Comparison of ENCODE assay signal across 9 cellular contexts in the genomic region with DNA sequence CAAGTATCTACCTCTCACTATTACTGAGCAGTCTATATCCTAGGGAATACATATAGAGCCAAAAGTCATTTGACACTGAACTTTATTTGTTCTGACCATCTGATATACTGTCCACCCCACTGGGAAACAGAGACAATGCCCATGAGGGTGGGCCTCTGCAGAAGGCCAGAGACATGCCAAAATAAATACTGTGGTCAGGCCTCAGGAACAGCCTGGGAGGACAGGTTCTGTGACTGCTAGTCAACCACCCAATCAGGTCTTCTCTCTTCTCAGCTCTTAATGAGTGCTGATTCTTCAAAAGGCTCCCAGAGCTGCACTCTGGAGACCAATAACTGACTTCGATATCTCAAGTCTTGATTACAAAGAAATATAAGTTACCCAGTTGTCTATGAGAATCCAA. TPM values are rescaled to one million over a fixed set of nuclear protein-coding genes. Genes with fewer than 3 reads are reported as not detected.
DNase-seq lines count a peak whose midpoint lies in the region; ATAC-seq, FAIRE-seq and TF ChIP-seq lines count a peak whose summit lies in the region.
"Had no signal": no experiment of that assay in that cellular context is flagged by ENCODE, and none has a peak within 500 bp of the region (broad histone marks: within the 10 kb centered on the region; RNA-seq: fewer than 3 reads in every experiment).

No MANE protein-coding gene starts in this region.

- peak overlapping the region; percentile 52 for H2AFZ ChIP-seq in endothelial cell of umbilical vein (ENCODE audit: low read depth, low read length)

- DNase-seq in NCI-H510A treated with DMSO at 0.1 percent for 48 hours (lab: John Stamatoyannopoulos, UW) (peak; percentile 72), endothelial cell of umbilical vein (ENCODE audit: low read depth, low spot score) (peak; percentile 72), pancreas (no peak), middle frontal gyrus (ENCODE audit: extremely low spot score, low spot score) (no peak), globus pallidus (ENCODE audit: low spot score) (no peak), GOT3 (lab: John Stamatoyannopoulos, UW) (no peak)
- no peak for DNase-seq in effector CD4-positive, alpha-beta T cell

- H3K36me3 ChIP-seq in endothelial cell of umbilical vein (ENCODE audit: control insufficient read depth in 2 of 2, extremely low read depth in 1 of 2, insufficient read depth in 2 of 2, low read length in 2 of 2): peaks cover 2 to 6% of the 10 kb centered on the region in 2 experiments
- no peaks in the 10 kb centered on the region for H3K36me3 ChIP-seq in pancreas

- H3K4me3 ChIP-seq in endothelial cell of umbilical vein (replicated peaks in 1 of 3; ENCODE audit: insufficient read depth in 1 of 3, low read depth in 1 of 3, low read length in 3 of 3): no peak overlapping the region
- no peak overlapping the region for H3K4me3 ChIP-seq in pancreas

- H3K27ac ChIP-seq in C4-2B (peak overlapping the region; percentile 85; the same call in 1 of the 2 replicates), endothelial cell of umbilical vein (ENCODE audit: insufficient read depth, low read depth, low read length) (peak overlapping the region; percentile 58), pancreas (peak overlapping the region; percentile 60 to 80 (median 70))

- H4K20me1 ChIP-seq in endothelial cell of umbilical vein (replicated peaks; ENCODE audit: control insufficient read depth, extremely low read depth, insufficient read depth, low read length): no peaks in the 10 kb centered on the region

- WGBS in pancreas, 2 donors: 16 to 17% methylated on average over 1 of the region's 1 CpG

- peak in 2 of 4 donors; percentile 16 to 21 for ATAC-seq in pancreas

- FAIRE-seq in endothelial cell of umbilical vein (lab: Jason Lieb, UNC): no peak
- no peak for FAIRE-seq in pancreas (lab: Jason Lieb, UNC)

- H3K9me1 ChIP-seq in endothelial cell of umbilical vein (replicated peaks; ENCODE audit: control insufficient read depth, extremely low read depth, insufficient read depth, low read length): no peaks in the 10 kb centered on the region

- no peak for TF ChIP-seq CTCF in C4-2B (conservative IDR thresholded peaks at IDR 0.05)
- no peak for TF ChIP-seq CTCF in endothelial cell of umbilical vein (IDR thresholded peaks at IDR 0.05; ENCODE audit: extremely low read depth in 1 of 2, insufficient read depth in 1 of 2, low read depth in 1 of 2, low read length in 2 of 2)
- no peak for TF ChIP-seq CTCF in pancreas (IDR thresholded peaks at IDR 0.05)

- dilution Hi-C loops in endothelial cell of umbilical vein (cut with MboI; ENCODE audit: extremely low pct_ligation_motif_present, low sequenced_read_pairs): no loop called here

- peak overlapping the region; percentile 55 for H3K4me2 ChIP-seq in endothelial cell of umbilical vein (ENCODE audit: insufficient read depth, low read length)

- peaks cover 35% of the 10 kb centered on the region for H3K4me1 ChIP-seq in endothelial cell of umbilical vein (ENCODE audit: control insufficient read depth, extremely low read depth, insufficient read depth, low read length)
- peaks cover 17 to 27% (median 21%) of the 10 kb centered on the region in 3 donors for H3K4me1 ChIP-seq in pancreas

- H3K27me3 ChIP-seq in endothelial cell of umbilical vein (ENCODE audit: control insufficient read depth in 2 of 2, insufficient read depth in 2 of 2, low read length in 2 of 2) (no peaks in the 10 kb centered on the region), pancreas (no peaks in the 10 kb centered on the region)

- no peaks in the 10 kb centered on the region for H3K79me2 ChIP-seq in endothelial cell of umbilical vein (ENCODE audit: control insufficient read depth, insufficient read depth, low read length)

- intact Hi-C loops in endothelial cell of umbilical vein (cut with micrococcal nuclease): loop anchor here (1.0 to 5.0 kb wide), 7 partner anchors 19 to 122 kb away; partner anchors contain the start of genes ITGA10, PIAS3 and RBM8A
- intact Hi-C loops in pancreas (cut with DNase I): loop anchor here in 1 of 3 donors (10.0 kb wide), 1 partner anchor 124 kb away; no protein-coding TSS in a partner anchor

- H3K9me3 ChIP-seq in endothelial cell of umbilical vein (replicated peaks; ENCODE audit: control insufficient read depth, insufficient read depth, low read length): no peaks in the 10 kb centered on the region
- H3K9me3 ChIP-seq in pancreas: no peaks in the 10 kb centered on the region

- CTCF ChIA-PET in endothelial cell of umbilical vein (lab: Charles Lee): interaction anchor here (0.7 to 8.9 kb wide), 28 partner anchors 8 to 145 kb away, joined by 3 to 280 read pairs (median 12); partner anchors contain the start of genes ANKRD34A, ITGA10, LIX1L and NUDT17

- peak overlapping the region; percentile 30 for H3K9ac ChIP-seq in endothelial cell of umbilical vein (replicated peaks; ENCODE audit: extremely low read depth, insufficient read depth, low read length)

- TF ChIP-seq POLR2A in endothelial cell of umbilical vein (IDR thresholded peaks at IDR 0.05; ENCODE audit: low read depth, low read length): peak; percentile 33

- POLR2A ChIA-PET in endothelial cell of umbilical vein (lab: Charles Lee): interaction anchor here (0.7 to 3.7 kb wide), 5 partner anchors 15 to 67 kb away, joined by 6 to 28 read pairs (median 7); partner anchors contain the start of genes ITGA10, LIX1L and PIAS3

- no TSS peak for BruUV-seq in endothelial cell of umbilical vein (replicated peaks; lab: Mats Ljungman, UMichigan)

TF ChIP-seq in endothelial cell of umbilical vein, 7 proteins besides CTCF, POLR2A, EP300 and RAD21:
- peak; percentile 44 for TF ChIP-seq POLR2AphosphoS5 (IDR thresholded peaks at IDR 0.05; ENCODE audit: insufficient read depth, low read depth, low read length)
- TF ChIP-seq FOS (IDR thresholded peaks at IDR 0.05; ENCODE audit: borderline replicate concordance, insufficient read depth, low read length): no peak
- peak; percentile 25 for TF ChIP-seq GATA2 (IDR thresholded peaks at IDR 0.05; ENCODE audit: insufficient read depth, insufficient read length, low read depth, low read length)

RNA-seq across cellular contexts. Expression of gene ANKRD35, which starts 5.5 kb away (rescaled TPM):
- total RNA-seq in endothelial cell of umbilical vein (0.14 and 0.20 TPM in 2 replicates), pancreas (under 1 TPM; 0.04 to 0.50 (median 0.26) TPM)
- polyA plus RNA-seq in endothelial cell of umbilical vein (0.10 and 0.15 TPM in 2 replicates), pancreas (under 1 TPM; 0.59 to 0.68 TPM)
- polyA plus RNA-seq in endothelial cell of umbilical vein (2011; cell fraction: cytosol; rRNA removed): 0.13 TPM in 2 replicates
- polyA plus RNA-seq in endothelial cell of umbilical vein (2011; cell fraction: nucleus; rRNA removed): 0.21 and 0.45 TPM in 2 replicates
- polyA plus RNA-seq in endothelial cell of umbilical vein (2012): 0.20 and 0.35 TPM in 2 replicates
- 0.19 TPM in 1 of 2 replicates, not detected in the other for polyA minus RNA-seq in endothelial cell of umbilical vein
- polyA minus RNA-seq in endothelial cell of umbilical vein (2011; cell fraction: cytosol; rRNA and poly(A)+ RNA removed): not detected
- polyA minus RNA-seq in endothelial cell of umbilical vein (2011; cell fraction: nucleus; rRNA and poly(A)+ RNA removed): 0.10 TPM in 1 of 2 replicates, not detected in the other

RNA-seq across cellular contexts. Expression of gene ITGA10, which starts 18.7 kb away (rescaled TPM):
- 39.8 and 58.6 TPM in 2 replicates for total RNA-seq in endothelial cell of umbilical vein
- 16.9 and 20.6 TPM in 2 replicates for polyA plus RNA-seq in endothelial cell of umbilical vein
- 7.7 and 12.9 TPM in 2 replicates for polyA plus RNA-seq in endothelial cell of umbilical vein (2011; cell fraction: cytosol; rRNA removed)
- 117 and 135 TPM in 2 replicates for polyA plus RNA-seq in endothelial cell of umbilical vein (2011; cell fraction: nucleus; rRNA removed)
- polyA plus RNA-seq in endothelial cell of umbilical vein (2012): 10.1 and 11.1 TPM in 2 replicates
- 32.6 and 44.7 TPM in 2 replicates for polyA minus RNA-seq in endothelial cell of umbilical vein
- polyA minus RNA-seq in endothelial cell of umbilical vein (2011; cell fraction: cytosol; rRNA and poly(A)+ RNA removed): not detected
- polyA minus RNA-seq in endothelial cell of umbilical vein (2011; cell fraction: nucleus; rRNA and poly(A)+ RNA removed): 23.9 and 25.9 TPM in 2 replicates
- total RNA-seq in pancreas: 1 to 10 TPM in 3 of 6 donors, under 1 TPM in 3; 0.12 to 1.3 (median 0.82) TPM
- 1 to 10 TPM; 3.5 to 7.4 TPM for polyA plus RNA-seq in pancreas
- polyA plus RNA-seq: CD14-positive monocyte had no signal

RNA-seq across cellular contexts. Expression of gene PEX11B, which starts 27.4 kb away (rescaled TPM):
- total RNA-seq in endothelial cell of umbilical vein (29.0 and 30.5 TPM in 2 replicates), pancreas (10 to 100 TPM; 11.0 to 15.5 (median 12.5) TPM)
- polyA plus RNA-seq in endothelial cell of umbilical vein (39.7 and 42.5 TPM in 2 replicates), pancreas (10 to 100 TPM; 10.7 to 21.9 TPM)
- 32.6 and 33.1 TPM in 2 replicates for polyA plus RNA-seq in endothelial cell of umbilical vein (2011; cell fraction: cytosol; rRNA removed)
- 27.8 and 28.7 TPM in 2 replicates for polyA plus RNA-seq in endothelial cell of umbilical vein (2011; cell fraction: nucleus; rRNA removed)
- 29.5 and 36.6 TPM in 2 replicates for polyA plus RNA-seq in endothelial cell of umbilical vein (2012)
- 48.9 and 62.3 TPM in 2 replicates for polyA minus RNA-seq in endothelial cell of umbilical vein
- 11.0 TPM for polyA minus RNA-seq in endothelial cell of umbilical vein (2011; cell fraction: cytosol; rRNA and poly(A)+ RNA removed)
- polyA minus RNA-seq in endothelial cell of umbilical vein (2011; cell fraction: nucleus; rRNA and poly(A)+ RNA removed): 12.6 and 18.4 TPM in 2 replicates

RNA-seq across cellular contexts. Expression of gene PIAS3, which starts 32.3 kb away (rescaled TPM):
- total RNA-seq in endothelial cell of umbilical vein (50.1 and 53.3 TPM in 2 replicates), pancreas (10 to 100 TPM in 2 of 6 donors, 1 to 10 TPM in 4; 8.9 to 16.4 (median 10.0) TPM)
- polyA plus RNA-seq in endothelial cell of umbilical vein (69.9 and 71.8 TPM in 2 replicates), pancreas (10 to 100 TPM; 21.9 to 26.7 TPM)
- 37.9 and 42.4 TPM in 2 replicates for polyA plus RNA-seq in endothelial cell of umbilical vein (2011; cell fraction: cytosol; rRNA removed)
- polyA plus RNA-seq in endothelial cell of umbilical vein (2011; cell fraction: nucleus; rRNA removed): 129 and 162 TPM in 2 replicates
- polyA plus RNA-seq in endothelial cell of umbilical vein (2012): 45.0 and 49.8 TPM in 2 replicates
- polyA minus RNA-seq in endothelial cell of umbilical vein: 42.6 and 44.0 TPM in 2 replicates
- 8.5 TPM for polyA minus RNA-seq in endothelial cell of umbilical vein (2011; cell fraction: cytosol; rRNA and poly(A)+ RNA removed)
- polyA minus RNA-seq in endothelial cell of umbilical vein (2011; cell fraction: nucleus; rRNA and poly(A)+ RNA removed): 36.0 and 38.8 TPM in 2 replicates

RNA-seq across cellular contexts. Expression of gene RBM8A, which starts 36.1 kb away (rescaled TPM):
- total RNA-seq in endothelial cell of umbilical vein (194 and 200 TPM in 2 replicates), pancreas (10 to 100 TPM; 29.5 to 55.0 (median 49.1) TPM)
- polyA plus RNA-seq in endothelial cell of umbilical vein (101 and 192 TPM in 2 replicates), pancreas (10 to 100 TPM; 32.0 to 57.9 TPM)
- polyA plus RNA-seq in endothelial cell of umbilical vein (2011; cell fraction: cytosol; rRNA removed): 216 and 336 TPM in 2 replicates
- 97.5 and 169 TPM in 2 replicates for polyA plus RNA-seq in endothelial cell of umbilical vein (2011; cell fraction: nucleus; rRNA removed)
- polyA plus RNA-seq in endothelial cell of umbilical vein (2012): 204 and 291 TPM in 2 replicates
- 54.6 and 71.6 TPM in 2 replicates for polyA minus RNA-seq in endothelial cell of umbilical vein
- polyA minus RNA-seq in endothelial cell of umbilical vein (2011; cell fraction: cytosol; rRNA and poly(A)+ RNA removed): 52.4 TPM
- polyA minus RNA-seq in endothelial cell of umbilical vein (2011; cell fraction: nucleus; rRNA and poly(A)+ RNA removed): 25.6 and 33.6 TPM in 2 replicates

Comparison
In these comparisons a context has a peak if more than half of its experiments do, and no peak if none do; other contexts are left out.
1. DNase-seq: peak in NCI-H510A treated with DMSO at 0.1 percent for 48 hours (single experiment) and endothelial cell of umbilical vein (single experiment); none in pancreas (0 of 6), effector CD4-positive, alpha-beta T cell (single experiment), middle frontal gyrus (single experiment), globus pallidus (single experiment) and GOT3 (single experiment).
2. RNA of gene ITGA10, which starts 18.7 kb away (total RNA-seq): 39.8 to 58.6 TPM in endothelial cell of umbilical vein; 0.12 to 1.3 TPM in pancreas; every median in the first group is over 10 times any median in the second.
3. Peak in every context shown above with its lines, with median percentiles within 50 percentile points of each other: H3K27ac ChIP-seq.